ENCODE assay signal across 7 cellular contexts in the genomic region with DNA sequence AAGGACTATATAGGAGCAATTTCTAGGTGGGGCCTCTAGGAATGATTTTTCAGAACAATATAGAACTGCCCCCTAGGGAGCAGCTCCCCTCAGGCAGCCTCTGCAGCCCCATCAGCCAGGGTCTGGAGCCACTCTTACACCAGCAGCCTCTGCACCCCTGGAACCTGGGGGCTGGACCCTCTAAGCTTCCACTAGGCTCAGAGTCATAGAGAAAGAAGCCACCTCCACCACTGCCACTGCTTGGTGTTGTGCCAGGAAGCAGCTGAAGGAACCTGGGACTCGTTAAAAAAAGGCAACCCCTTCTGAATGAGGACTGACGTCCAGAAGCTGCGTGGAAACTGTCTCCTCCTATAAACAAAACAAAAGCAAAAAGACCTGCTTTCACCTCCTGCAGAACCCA.
"Had no signal": no experiment of that assay in that cellular context is flagged by ENCODE, and none has a peak within 500 bp of the region (broad histone marks: within the 10 kb centered on the region; RNA-seq: fewer than 3 reads in every experiment).

No MANE protein-coding gene starts in this region.

- DNase-seq: activated CD4-positive, alpha-beta T cell treated with anti-CD3 and anti-CD28 coated beads, Interleukin-2, amount 50 U/mL, for 48 hours; activated CD4-positive, CD25-positive, alpha-beta regulatory T cell treated with anti-CD3 and anti-CD28 coated beads, Interleukin-2, amount 50 U/mL, for 72 hours; activated naive CD4-positive, alpha-beta T cell treated with anti-CD3 and anti-CD28 coated beads, Interleukin-2, amount 10 ng/mL, durations not matched to agents 7 days and 5 days; caudate nucleus; occipital lobe; stimulated activated CD4-positive, alpha-beta T cell treated with anti-CD3 and anti-CD28 coated beads, Interleukin-2, amount 100 ng/mL, for 48 hours; SW 1271 had no signal
